ENCODE assay signal across 19 cellular contexts in genomic region chr3:38558864-38559263, GRCh38.
DNase-seq lines count a peak whose midpoint lies in the region; ATAC-seq, FAIRE-seq and TF ChIP-seq lines count a peak whose summit lies in the region.
"Had no signal": no experiment of that assay in that cellular context is flagged by ENCODE, and none has a peak within 500 bp of the region (broad histone marks: within the 10 kb centered on the region; RNA-seq: fewer than 3 reads in every experiment).

No MANE protein-coding gene starts in this region.

- FAIRE-seq in K562 (lab: Jason Lieb, UNC) = peak; percentile 29
- FAIRE-seq: GM12878, GM18507 had no signal

- no peaks in the 10 kb centered on the region for H3K4me1 Mint-ChIP-seq in activated naive CD4-positive, alpha-beta T cell treated with anti-CD3 and anti-CD28 coated beads, Interleukin-2, amount 10 ng/mL, durations not matched to agents 7 days and 5 days
- no peaks in the 10 kb centered on the region for H3K4me1 Mint-ChIP-seq in activated naive CD4-positive, alpha-beta T cell treated with anti-CD3 and anti-CD28 coated beads for 36 hours (ENCODE audit: low read depth)
- H3K4me1 Mint-ChIP-seq in HFFc6 (ENCODE audit: low read depth) = no peaks in the 10 kb centered on the region
- H3K4me1 Mint-ChIP-seq: CD4-positive, CD25-positive, alpha-beta regulatory T cell; GM23338 had no signal

- no peak overlapping the region for H3K4me2 ChIP-seq in K562 (ENCODE audit: insufficient read depth, low read length)
- H3K4me2 ChIP-seq: BLaER1, GM23338 had no signal

- CTCF ChIA-PET in activated naive CD4-positive, alpha-beta T cell treated with anti-CD3 and anti-CD28 coated beads, Interleukin-2, amount 10 ng/mL, durations not matched to agents 7 days and 5 days (lab: Charles Lee) = interaction anchor here (1.2 kb wide), 1 partner anchor 11 kb away, joined by 3 read pairs; no protein-coding TSS in a partner anchor
- CTCF ChIA-PET in activated naive CD4-positive, alpha-beta T cell treated with anti-CD3 and anti-CD28 coated beads for 36 hours (lab: Charles Lee) = interaction anchor here (0.7 to 1.8 kb wide), 2 partner anchors 40 to 97 kb away, joined by 3 read pairs; no protein-coding TSS in a partner anchor
- CTCF ChIA-PET in K562 (lab: Yijun Ruan, JAX; ENCODE audit: low intra/inter-chr PET ratio) = no interaction called here

- TF ChIP-seq EP300 in K562 (IDR thresholded peaks at IDR 0.05; ENCODE audit: low read length) = no peak
- no peak for TF ChIP-seq EP300 in upper lobe of left lung (IDR thresholded peaks at IDR 0.05)

- H3K9me3 ChIP-seq in K562 (replicated peaks; ENCODE audit: control insufficient read depth, insufficient read depth, low read depth, low read length) = no peaks in the 10 kb centered on the region
- peaks cover 0 to 4% (median 0%) of the 10 kb centered on the region in 4 donors for H3K9me3 ChIP-seq in upper lobe of left lung

- H3K27ac ChIP-seq in K562 (ENCODE audit: extremely low read depth, low read depth, low read length) = no peak overlapping the region
- no peak overlapping the region for H3K27ac ChIP-seq in upper lobe of left lung
- H3K27ac ChIP-seq: BLaER1, HL-60 had no signal

- no peak overlapping the region for H3K4me3 Mint-ChIP-seq in activated naive CD4-positive, alpha-beta T cell treated with anti-CD3 and anti-CD28 coated beads, Interleukin-2, amount 10 ng/mL, durations not matched to agents 7 days and 5 days
- H3K4me3 Mint-ChIP-seq in activated naive CD4-positive, alpha-beta T cell treated with anti-CD3 and anti-CD28 coated beads for 36 hours = no peak overlapping the region
- H3K4me3 Mint-ChIP-seq in HFFc6 = no peak overlapping the region
- H3K4me3 Mint-ChIP-seq: CD4-positive, CD25-positive, alpha-beta regulatory T cell; GM23338 had no signal

- peak; percentile 5 for DNase-seq in activated naive CD4-positive, alpha-beta T cell treated with anti-CD3 and anti-CD28 coated beads, Interleukin-2, amount 10 ng/mL, durations not matched to agents 7 days and 5 days
- DNase-seq in activated naive CD4-positive, alpha-beta T cell treated with anti-CD3 and anti-CD28 coated beads for 36 hours = no peak
- DNase-seq in HFFc6 = no peak
- no peak for DNase-seq in K562 (ENCODE audit: extremely low read depth in 1 of 4, low spot score in 3 of 4)
- peak; percentile 27 for DNase-seq in foreskin melanocyte
- DNase-seq in upper lobe of left lung = no peak
- DNase-seq in NCI-H1105 treated with DMSO at 0.1 percent for 48 hours (lab: John Stamatoyannopoulos, UW) = no peak
- DNase-seq: 8988T; AML-193; Calu3; CD4-positive, CD25-positive, alpha-beta regulatory T cell; DMS 273 treated with DMSO at 0.1 percent for 48 hours; H7 had no signal

- 0% methylated on average over 1 of the region's 1 CpG for WGBS in K562 (ENCODE audit: insufficient coverage, low coverage, missing lambda C conversion rate)
- WGBS in upper lobe of left lung, 2 donors = 50 to 73% methylated on average over 1 of the region's 1 CpG

- no peak overlapping the region for H3K27ac Mint-ChIP-seq in activated naive CD4-positive, alpha-beta T cell treated with anti-CD3 and anti-CD28 coated beads, Interleukin-2, amount 10 ng/mL, durations not matched to agents 7 days and 5 days
- no peak overlapping the region for H3K27ac Mint-ChIP-seq in activated naive CD4-positive, alpha-beta T cell treated with anti-CD3 and anti-CD28 coated beads for 36 hours
- no peak overlapping the region for H3K27ac Mint-ChIP-seq in HFFc6
- H3K27ac Mint-ChIP-seq: CD4-positive, CD25-positive, alpha-beta regulatory T cell; GM23338 had no signal

- TF ChIP-seq POLR2A in K562 (conservative IDR thresholded peaks at IDR 0.05) (no peak), upper lobe of left lung (IDR thresholded peaks at IDR 0.05) (no peak)

- H3K36me3 Mint-ChIP-seq in activated naive CD4-positive, alpha-beta T cell treated with anti-CD3 and anti-CD28 coated beads, Interleukin-2, amount 10 ng/mL, durations not matched to agents 7 days and 5 days = no peaks in the 10 kb centered on the region
- H3K36me3 Mint-ChIP-seq in activated naive CD4-positive, alpha-beta T cell treated with anti-CD3 and anti-CD28 coated beads for 36 hours (ENCODE audit: low read depth) = no peaks in the 10 kb centered on the region
- no peaks in the 10 kb centered on the region for H3K36me3 Mint-ChIP-seq in HFFc6 (ENCODE audit: low read depth)
- H3K36me3 Mint-ChIP-seq: CD4-positive, CD25-positive, alpha-beta regulatory T cell had no signal

- no peaks in the 10 kb centered on the region for H4K20me1 ChIP-seq in K562 (replicated peaks; ENCODE audit: control insufficient read depth, insufficient read depth, low read length)
- H4K20me1 ChIP-seq: BLaER1 had no signal

- no peak overlapping the region for H2AFZ ChIP-seq in K562 (ENCODE audit: low read depth, low read length)
- H2AFZ ChIP-seq: GM23338 had no signal

- no peak overlapping the region for H3K4me3 ChIP-seq in K562
- H3K4me3 ChIP-seq in upper lobe of left lung = no peak overlapping the region
- H3K4me3 ChIP-seq: BLaER1, GM12878, GM23338 had no signal

- in situ Hi-C loops in K562 (cut with MboI) = no loop called here

- H3K9me3 Mint-ChIP-seq in activated naive CD4-positive, alpha-beta T cell treated with anti-CD3 and anti-CD28 coated beads, Interleukin-2, amount 10 ng/mL, durations not matched to agents 7 days and 5 days = no peaks in the 10 kb centered on the region
- H3K9me3 Mint-ChIP-seq in activated naive CD4-positive, alpha-beta T cell treated with anti-CD3 and anti-CD28 coated beads for 36 hours = peaks cover 4% of the 10 kb centered on the region
- H3K9me3 Mint-ChIP-seq in HFFc6 = no peaks in the 10 kb centered on the region

- ATAC-seq in K562 = peak; percentile 67
- ATAC-seq in GM18870 (IDR thresholded peaks at IDR 0.05; ENCODE audit: unreplicated experiment) = no peak
- no peak for ATAC-seq in upper lobe of left lung (ENCODE audit: low FRiP score in 2 of 2)
- ATAC-seq: GM12878, GM23338 had no signal

- peak in 1 of 2 experiments; percentile 23; a peak in 1 of 4 replicates for TF ChIP-seq RAD21 in K562 (CRISPR knock-in tag; conservative IDR thresholded peaks at IDR 0.05 in 1 of 2, IDR thresholded peaks at IDR 0.05 in 1 of 2)

- intact Hi-C loops in activated naive CD4-positive, alpha-beta T cell treated with anti-CD3 and anti-CD28 coated beads for 36 hours (cut with micrococcal nuclease) = no loop called here
- intact Hi-C loops in K562 (cut with micrococcal nuclease) = no loop called here

- POLR2A ChIA-PET in K562 (lab: Yijun Ruan, JAX) = interaction anchor here (0.6 to 2.1 kb wide), 5 partner anchors 8 to 22 kb away, joined by 3 to 6 read pairs (median 4); no protein-coding TSS in a partner anchor

- H3K9ac ChIP-seq in K562 (ENCODE audit: insufficient read depth in 1 of 2, low read depth in 2 of 2, low read length in 2 of 2) = no peak overlapping the region
- H3K9ac ChIP-seq: BLaER1 had no signal

- TF ChIP-seq CTCF in HFFc6 (IDR thresholded peaks at IDR 0.05) (0 out of 2 replicates have a peak, but pooled peaks have one; percentile 13), K562 (IDR thresholded peaks at IDR 0.05 in 2 of 3, conservative IDR thresholded peaks at IDR 0.05 in 1 of 3; ENCODE audit: insufficient read depth in 2 of 3, low read depth in 1 of 3, low read length in 3 of 3) (peak in 2 of 3 experiments; percentile 26 to 39; a peak in 2 of 6 replicates), upper lobe of left lung (IDR thresholded peaks at IDR 0.05) (no peak)

- H3K27me3 Mint-ChIP-seq in activated naive CD4-positive, alpha-beta T cell treated with anti-CD3 and anti-CD28 coated beads, Interleukin-2, amount 10 ng/mL, durations not matched to agents 7 days and 5 days = peaks cover 27% of the 10 kb centered on the region
- no peaks in the 10 kb centered on the region for H3K27me3 Mint-ChIP-seq in activated naive CD4-positive, alpha-beta T cell treated with anti-CD3 and anti-CD28 coated beads for 36 hours (ENCODE audit: low read depth)
- H3K27me3 Mint-ChIP-seq in HFFc6 (ENCODE audit: insufficient read depth) = peaks cover 12% of the 10 kb centered on the region

- no TSS peak for BruUV-seq in K562 (replicated peaks; lab: Mats Ljungman, UMichigan)

- no peaks in the 10 kb centered on the region for H3K79me2 ChIP-seq in K562 (ENCODE audit: control insufficient read depth, insufficient read depth, low read length)

- H3K4me1 ChIP-seq in K562 (replicated peaks in 1 of 2; ENCODE audit: control insufficient read depth in 2 of 2, insufficient read depth in 2 of 2, low read length in 2 of 2) (no peaks in the 10 kb centered on the region), upper lobe of left lung (no peaks in the 10 kb centered on the region)

- no peaks in the 10 kb centered on the region for H3K36me3 ChIP-seq in K562 (ENCODE audit: control insufficient read depth, insufficient read depth, low read length)
- no peaks in the 10 kb centered on the region for H3K36me3 ChIP-seq in upper lobe of left lung

- H3K27me3 ChIP-seq in K562 (ENCODE audit: control insufficient read depth in 2 of 2, insufficient read depth in 2 of 2, low read length in 2 of 2) (peaks cover 6 to 38% of the 10 kb centered on the region in 2 experiments; a peak in 4 of 5 replicates), upper lobe of left lung (no peaks in the 10 kb centered on the region)
- H3K27me3 ChIP-seq: BLaER1 had no signal

- no peaks in the 10 kb centered on the region for H3K9me1 ChIP-seq in K562 (ENCODE audit: control insufficient read depth, insufficient read depth, low read length)

TF ChIP-seq in K562, 482 proteins besides CTCF, POLR2A, EP300 and RAD21 (continues in another document):
- TF ChIP-seq, protein P1, sequence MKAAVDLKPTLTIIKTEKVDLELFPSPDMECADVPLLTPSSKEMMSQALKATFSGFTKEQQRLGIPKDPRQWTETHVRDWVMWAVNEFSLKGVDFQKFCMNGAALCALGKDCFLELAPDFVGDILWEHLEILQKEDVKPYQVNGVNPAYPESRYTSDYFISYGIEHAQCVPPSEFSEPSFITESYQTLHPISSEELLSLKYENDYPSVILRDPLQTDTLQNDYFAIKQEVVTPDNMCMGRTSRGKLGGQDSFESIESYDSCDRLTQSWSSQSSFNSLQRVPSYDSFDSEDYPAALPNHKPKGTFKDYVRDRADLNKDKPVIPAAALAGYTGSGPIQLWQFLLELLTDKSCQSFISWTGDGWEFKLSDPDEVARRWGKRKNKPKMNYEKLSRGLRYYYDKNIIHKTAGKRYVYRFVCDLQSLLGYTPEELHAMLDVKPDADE (conservative IDR thresholded peaks at IDR 0.05; ENCODE audit: control insufficient read depth, low read depth, low read length) = no peak
- TF ChIP-seq DDX20 (tag; IDR thresholded peaks at IDR 0.05; ENCODE audit: low read depth) (no peak), ZBTB2 (IDR thresholded peaks at IDR 0.05) (no peak)

Comparison
In these comparisons a context has a peak if more than half of its experiments do, and no peak if none do; other contexts are left out.
1. DNase-seq: peak in activated naive CD4-positive, alpha-beta T cell treated with anti-CD3 and anti-CD28 coated beads, Interleukin-2, amount 10 ng/mL, durations not matched to agents 7 days and 5 days (single experiment) and foreskin melanocyte (single experiment); none in activated naive CD4-positive, alpha-beta T cell treated with anti-CD3 and anti-CD28 coated beads for 36 hours (single experiment), HFFc6 (single experiment), K562 (0 of 4), upper lobe of left lung (0 of 2) and NCI-H1105 treated with DMSO at 0.1 percent for 48 hours (single experiment).
2. CTCF ChIP-seq: peak in HFFc6 (single experiment) and K562 (2 of 3); none in upper lobe of left lung (0 of 6).